Comparison of ENCODE assay signal across 10 cellular contexts in genomic region chr9:124191691-124192208, GRCh38.
"Had no signal": no experiment of that assay in that cellular context is flagged by ENCODE, and none has a peak within 500 bp of the region (broad histone marks: within the 10 kb centered on the region; RNA-seq: fewer than 3 reads in every experiment).

No MANE protein-coding gene starts in this region.

- H3K4me3 Mint-ChIP-seq: activated CD4-positive, alpha-beta T cell treated with anti-CD3 and anti-CD28 coated beads for 36 hours; activated naive CD8-positive, alpha-beta T cell; naive thymus-derived CD8-positive, alpha-beta T cell had no signal

- H3K4me1 Mint-ChIP-seq: activated CD4-positive, alpha-beta T cell treated with anti-CD3 and anti-CD28 coated beads for 36 hours had no signal

- DNase-seq: activated CD4-positive, alpha-beta T cell treated with anti-CD3 and anti-CD28 coated beads for 36 hours; activated effector memory CD4-positive, alpha-beta T cell treated with Interleukin-2 at 50 U/mL for 16 hours; foreskin keratinocyte; mammary epithelial cell; mucosa of descending colon; naive thymus-derived CD8-positive, alpha-beta T cell; stimulated activated CD4-positive, alpha-beta T cell treated with anti-CD3 and anti-CD28 coated beads, Interleukin-4, amount 100 ng/mL, for 1 hour; T-helper 9 cell; trophoblast cell had no signal

- H3K27ac Mint-ChIP-seq: activated CD4-positive, alpha-beta T cell treated with anti-CD3 and anti-CD28 coated beads for 36 hours; activated naive CD8-positive, alpha-beta T cell had no signal

- ATAC-seq: activated CD4-positive, alpha-beta T cell treated with anti-CD3 and anti-CD28 coated beads for 36 hours; foreskin keratinocyte; mucosa of descending colon; naive thymus-derived CD8-positive, alpha-beta T cell had no signal
